In genomic region chr2:72172478-72172877, GRCh38 we compare ENCODE assay signal across 19 cellular contexts. TPM values are rescaled to one million over a fixed set of nuclear protein-coding genes. Genes with fewer than 3 reads are reported as not detected.
DNase-seq lines count a peak whose midpoint lies in the region; ATAC-seq and TF ChIP-seq lines count a peak whose summit lies in the region.
"Had no signal": no experiment of that assay in that cellular context is flagged by ENCODE, and none has a peak within 500 bp of the region (broad histone marks: within the 10 kb centered on the region; RNA-seq: fewer than 3 reads in every experiment).

No MANE protein-coding gene starts in this region.

- H3K36me3 ChIP-seq in psoas muscle (ENCODE audit: insufficient read depth in 1 of 2, low read depth in 1 of 2), result peaks cover 2 to 7% of the 10 kb centered on the region in 2 donors
- H3K36me3 ChIP-seq: BE2C, BLaER1 had no signal

- 89 to 95% (median 90%) methylated on average over 2 of the region's 2 CpGs for WGBS in psoas muscle, 3 donors

- no peaks in the 10 kb centered on the region for H3K9me3 Mint-ChIP-seq in activated T-helper 17 cell treated with anti-CD3 and anti-CD28 coated beads, Interleukin-2, amount 50 U/mL, for 72 hours
- no peaks in the 10 kb centered on the region for H3K9me3 Mint-ChIP-seq in effector memory CD8-positive, alpha-beta T cell
- H3K9me3 Mint-ChIP-seq in stimulated activated effector memory CD8-positive, alpha-beta T cell treated with anti-CD3 and anti-CD28 coated beads, Interleukin-12 subunit alpha, Interleukin-12 subunit beta, amount 100 ng/mL, for 72 hours, result no peaks in the 10 kb centered on the region
- H3K9me3 Mint-ChIP-seq in activated CD4-positive, alpha-beta T cell treated with anti-CD3 and anti-CD28 coated beads, Interleukin-2, amount 10 ng/mL, durations not matched to agents 24 days and 14 days, result no peaks in the 10 kb centered on the region

- no peaks in the 10 kb centered on the region for H3K9me3 ChIP-seq in psoas muscle
- H3K9me3 ChIP-seq: BE2C, BLaER1, Caco-2 had no signal

- intact Hi-C loops in activated CD4-positive, alpha-beta T cell treated with anti-CD3 and anti-CD28 coated beads, Interleukin-2, amount 10 ng/mL, durations not matched to agents 24 days and 14 days (cut with micrococcal nuclease), result no loop called here
- intact Hi-C loops in psoas muscle (cut with DNase I), result no loop called here

- H3K27me3 Mint-ChIP-seq in activated T-helper 17 cell treated with anti-CD3 and anti-CD28 coated beads, Interleukin-2, amount 50 U/mL, for 72 hours, result peaks cover 3% of the 10 kb centered on the region
- no peaks in the 10 kb centered on the region for H3K27me3 Mint-ChIP-seq in effector memory CD8-positive, alpha-beta T cell
- H3K27me3 Mint-ChIP-seq in activated CD4-positive, alpha-beta T cell treated with anti-CD3 and anti-CD28 coated beads, Interleukin-2, amount 10 ng/mL, durations not matched to agents 24 days and 14 days, result peaks cover 1% of the 10 kb centered on the region
- H3K27me3 Mint-ChIP-seq: CD4-positive, alpha-beta T cell had no signal

- DNase-seq in Jurkat, Clone E6-1 (ENCODE audit: low read depth, low spot score), result peak; percentile 18
- DNase-seq in effector memory CD8-positive, alpha-beta T cell, result no peak
- DNase-seq in stimulated activated effector memory CD8-positive, alpha-beta T cell treated with anti-CD3 and anti-CD28 coated beads, Interleukin-12 subunit alpha, Interleukin-12 subunit beta, amount 100 ng/mL, for 72 hours (ENCODE audit: low spot score in 2 of 2), result no peak
- DNase-seq in C1 segment of cervical spinal cord (lab: John Stamatoyannopoulos, UW) (no peak), HK-2 (ENCODE audit: unreplicated experiment) (no peak), psoas muscle (no peak)
- no peak for DNase-seq in activated CD4-positive, alpha-beta T cell treated with anti-CD3 and anti-CD28 coated beads, Interleukin-2, amount 10 ng/mL, durations not matched to agents 24 days and 14 days
- DNase-seq: 8988T; ACHN; BE2C; Caco-2; Calu3; CD4-positive, alpha-beta T cell; CD8-positive, alpha-beta T cell; DMS79 treated with DMSO at 0.1 percent for 48 hours; GF-D8 had no signal

- H3K4me3 ChIP-seq in Jurkat, Clone E6-1 (ENCODE audit: low read length), result no peak overlapping the region
- H3K4me3 ChIP-seq in psoas muscle, result no peak overlapping the region
- H3K4me3 ChIP-seq: BLaER1 had no signal

- no peak overlapping the region for H3K27ac Mint-ChIP-seq in activated T-helper 17 cell treated with anti-CD3 and anti-CD28 coated beads, Interleukin-2, amount 50 U/mL, for 72 hours
- H3K27ac Mint-ChIP-seq in effector memory CD8-positive, alpha-beta T cell, result no peak overlapping the region
- H3K27ac Mint-ChIP-seq in stimulated activated effector memory CD8-positive, alpha-beta T cell treated with anti-CD3 and anti-CD28 coated beads, Interleukin-12 subunit alpha, Interleukin-12 subunit beta, amount 100 ng/mL, for 72 hours, result no peak overlapping the region
- H3K27ac Mint-ChIP-seq in activated CD4-positive, alpha-beta T cell treated with anti-CD3 and anti-CD28 coated beads, Interleukin-2, amount 10 ng/mL, durations not matched to agents 24 days and 14 days, result no peak overlapping the region
- H3K27ac Mint-ChIP-seq: CD4-positive, alpha-beta T cell; CD8-positive, alpha-beta T cell had no signal

- no peaks in the 10 kb centered on the region for H3K27me3 ChIP-seq in psoas muscle (ENCODE audit: insufficient read depth in 3 of 3, low read length in 2 of 3)
- H3K27me3 ChIP-seq: BE2C, BLaER1 had no signal

- no peak for TF ChIP-seq CTCF in psoas muscle (IDR thresholded peaks at IDR 0.05)

- no peaks in the 10 kb centered on the region for H3K4me1 ChIP-seq in psoas muscle
- H3K4me1 ChIP-seq: BE2C, BLaER1, Caco-2 had no signal

- no peak overlapping the region for H3K4me3 Mint-ChIP-seq in activated T-helper 17 cell treated with anti-CD3 and anti-CD28 coated beads, Interleukin-2, amount 50 U/mL, for 72 hours
- no peak overlapping the region for H3K4me3 Mint-ChIP-seq in effector memory CD8-positive, alpha-beta T cell
- H3K4me3 Mint-ChIP-seq in stimulated activated effector memory CD8-positive, alpha-beta T cell treated with anti-CD3 and anti-CD28 coated beads, Interleukin-12 subunit alpha, Interleukin-12 subunit beta, amount 100 ng/mL, for 72 hours, result no peak overlapping the region
- H3K4me3 Mint-ChIP-seq in activated CD4-positive, alpha-beta T cell treated with anti-CD3 and anti-CD28 coated beads, Interleukin-2, amount 10 ng/mL, durations not matched to agents 24 days and 14 days, result no peak overlapping the region
- H3K4me3 Mint-ChIP-seq: CD4-positive, alpha-beta T cell; CD8-positive, alpha-beta T cell had no signal

- ATAC-seq in activated T-helper 17 cell treated with anti-CD3 and anti-CD28 coated beads, Interleukin-2, amount 50 U/mL, for 72 hours (replicated peaks), result peak; percentile 56
- peak; percentile 37 for ATAC-seq in effector memory CD8-positive, alpha-beta T cell (replicated peaks)
- peak; percentile 73 for ATAC-seq in stimulated activated effector memory CD8-positive, alpha-beta T cell treated with anti-CD3 and anti-CD28 coated beads, Interleukin-12 subunit alpha, Interleukin-12 subunit beta, amount 100 ng/mL, for 72 hours
- ATAC-seq in psoas muscle, result no peak
- ATAC-seq: CD8-positive, alpha-beta T cell had no signal

- peaks cover 6% of the 10 kb centered on the region for H3K36me3 Mint-ChIP-seq in activated T-helper 17 cell treated with anti-CD3 and anti-CD28 coated beads, Interleukin-2, amount 50 U/mL, for 72 hours (ENCODE audit: low read depth)
- H3K36me3 Mint-ChIP-seq in effector memory CD8-positive, alpha-beta T cell (ENCODE audit: insufficient read depth), result peaks cover 2% of the 10 kb centered on the region
- no peaks in the 10 kb centered on the region for H3K36me3 Mint-ChIP-seq in stimulated activated effector memory CD8-positive, alpha-beta T cell treated with anti-CD3 and anti-CD28 coated beads, Interleukin-12 subunit alpha, Interleukin-12 subunit beta, amount 100 ng/mL, for 72 hours
- no peaks in the 10 kb centered on the region for H3K36me3 Mint-ChIP-seq in activated CD4-positive, alpha-beta T cell treated with anti-CD3 and anti-CD28 coated beads, Interleukin-2, amount 10 ng/mL, durations not matched to agents 24 days and 14 days (ENCODE audit: low read depth)

- no peak overlapping the region for H3K27ac ChIP-seq in psoas muscle
- H3K27ac ChIP-seq: BLaER1, C4-2B had no signal

- H3K4me1 Mint-ChIP-seq in activated T-helper 17 cell treated with anti-CD3 and anti-CD28 coated beads, Interleukin-2, amount 50 U/mL, for 72 hours, result no peaks in the 10 kb centered on the region
- peaks cover 15 to 17% of the 10 kb centered on the region in 2 donors for H3K4me1 Mint-ChIP-seq in effector memory CD8-positive, alpha-beta T cell (ENCODE audit: low read depth in 2 of 2)
- peaks cover 21% of the 10 kb centered on the region for H3K4me1 Mint-ChIP-seq in stimulated activated effector memory CD8-positive, alpha-beta T cell treated with anti-CD3 and anti-CD28 coated beads, Interleukin-12 subunit alpha, Interleukin-12 subunit beta, amount 100 ng/mL, for 72 hours
- no peaks in the 10 kb centered on the region for H3K4me1 Mint-ChIP-seq in activated CD4-positive, alpha-beta T cell treated with anti-CD3 and anti-CD28 coated beads, Interleukin-2, amount 10 ng/mL, durations not matched to agents 24 days and 14 days

RNA-seq across cellular contexts. Expression of gene CYP26B1, which starts 24.8 kb away (rescaled TPM):
- 11.7 TPM for polyA plus RNA-seq in Jurkat, Clone E6-1 (2012; ENCODE audit: insufficient read depth, insufficient read length)
- under 1 TPM in 1 of 2 donors, not detected in 1; 0.05 TPM for total RNA-seq in activated T-helper 17 cell treated with anti-CD3 and anti-CD28 coated beads, Interleukin-2, amount 50 U/mL, for 72 hours
- total RNA-seq in activated CD4-positive, alpha-beta T cell treated with anti-CD3 and anti-CD28 coated beads, Interleukin-2, amount 10 ng/mL, durations not matched to agents 24 days and 14 days, result not detected in 2 replicates
- total RNA-seq in psoas muscle, result 1 to 10 TPM; 1.3 to 4.5 (median 2.7) TPM
- polyA plus RNA-seq in psoas muscle, result 1 to 10 TPM in 1 of 3 donors, under 1 TPM in 2; 0.39 to 1.2 (median 0.87) TPM
- total RNA-seq: CD8-positive, alpha-beta T cell had no signal

Comparison
In these comparisons a context has a peak if more than half of its experiments do, and no peak if none do; other contexts are left out.
1. ATAC-seq: peak in activated T-helper 17 cell treated with anti-CD3 and anti-CD28 coated beads, Interleukin-2, amount 50 U/mL, for 72 hours (single experiment), effector memory CD8-positive, alpha-beta T cell (single experiment) and stimulated activated effector memory CD8-positive, alpha-beta T cell treated with anti-CD3 and anti-CD28 coated beads, Interleukin-12 subunit alpha, Interleukin-12 subunit beta, amount 100 ng/mL, for 72 hours (single experiment); none in psoas muscle (0 of 4).